Comparison of ENCODE assay signal across 8 cellular contexts in genomic region chr11:62601364-62602140, GRCh38. TPM values are rescaled to one million over a fixed set of nuclear protein-coding genes. Genes with fewer than 3 reads are reported as not detected.
DNase-seq lines count a peak whose midpoint lies in the region; ATAC-seq, FAIRE-seq and TF ChIP-seq lines count a peak whose summit lies in the region.

Gene MTA2, minus strand, starts transcription at chr11:62601865. Its CDS starts 415 bp downstream, at chr11:62601450.

- H3K36me3 ChIP-seq in pancreas (peaks cover 0 to 26% (median 13%) of the 10 kb centered on the region in 3 donors), tibial artery (peaks cover 29 to 52% (median 35%) of the 10 kb centered on the region in 3 donors)

- intact Hi-C loops in head of caudate nucleus (cut with DNase I): no loop called here
- intact Hi-C loops in pancreas (cut with DNase I): no loop called here
- intact Hi-C loops in tibial artery (cut with DNase I; ENCODE audit: low total_unique reads): no loop called here

- peak; percentile 34 for FAIRE-seq in pancreas (lab: Jason Lieb, UNC)

- DNase-seq in GM12864 (ENCODE audit: low read depth) (peak; percentile 97), NCI-H1417 (lab: John Stamatoyannopoulos, UW) (peak; percentile 98 to 99 (median 99)), SW 1271 (lab: John Stamatoyannopoulos, UW) (peak; percentile 90 to 95), head of caudate nucleus (peak; percentile 88 to 99 (median 96)), pancreas (peak; percentile 97 to 100 (median 98)), tibial artery (peak; percentile 95 to 99)
- DNase-seq in activated naive CD8-positive, alpha-beta T cell treated with anti-CD3 and anti-CD28 coated beads, Interleukin-2, amount 50 U/mL, for 16 hours (ENCODE audit: low read depth, low spot score): peak; percentile 98

- peaks cover 0 to 14% (median 11%) of the 10 kb centered on the region in 3 donors for H3K4me1 ChIP-seq in pancreas
- peaks cover 7 to 43% (median 31%) of the 10 kb centered on the region in 4 donors for H3K4me1 ChIP-seq in tibial artery

- H3K27ac ChIP-seq in pancreas (peak within 1 kb of the TSS; percentile 74 to 94 (median 88)), tibial artery (peak within 1 kb of the TSS; percentile 98 to 99)

- 0% methylated on average over 78 to 83 of the region's 83 CpGs for WGBS in pancreas, 2 donors

- no peak for TF ChIP-seq CTCF in GM12864 (IDR thresholded peaks at IDR 0.05; ENCODE audit: low read depth, low read length, missing control alignments)
- no peak for TF ChIP-seq CTCF in pancreas (IDR thresholded peaks at IDR 0.05)
- TF ChIP-seq CTCF in tibial artery (IDR thresholded peaks at IDR 0.05): no peak

- H3K9me3 ChIP-seq in pancreas: no peaks in the 10 kb centered on the region
- H3K9me3 ChIP-seq in tibial artery: no peaks in the 10 kb centered on the region

- peak; percentile 74 for ATAC-seq in HG02759 (IDR thresholded peaks at IDR 0.05; ENCODE audit: unreplicated experiment)
- peak; percentile 90 to 94 (median 90) for ATAC-seq in pancreas

- no peaks in the 10 kb centered on the region for H3K27me3 ChIP-seq in pancreas
- H3K27me3 ChIP-seq in tibial artery: no peaks in the 10 kb centered on the region

- peak within 1 kb of the TSS; percentile 95 for H3K4me3 ChIP-seq in GM12864 (ENCODE audit: low read depth, low read length)
- peak within 1 kb of the TSS; percentile 84 to 96 (median 90) for H3K4me3 ChIP-seq in pancreas
- H3K4me3 ChIP-seq in tibial artery: peak within 1 kb of the TSS; percentile 96 to 99

RNA-seq across cellular contexts. Expression of gene MTA2, which starts in this region (rescaled TPM):
- 10 to 100 TPM; 14.7 to 35.6 (median 23.0) TPM for total RNA-seq in pancreas
- polyA plus RNA-seq in pancreas: 10 to 100 TPM; 28.7 to 42.3 TPM

Comparison
In these comparisons a context has a peak if more than half of its experiments do, and no peak if none do; other contexts are left out.
1. Peak in every context shown above with its lines: DNase-seq, ATAC-seq, H3K4me3 ChIP-seq and H3K27ac ChIP-seq.